ENCODE assay signal across 1 cellular context in genomic region chr7:70632400-70632799, GRCh38.
TF ChIP-seq lines count a peak whose summit lies in the region.

No MANE protein-coding gene starts in this region.

TF ChIP-seq in IMR-90, 13 proteins besides CTCF, POLR2A, EP300 and RAD21 (continued from another document):
- TF ChIP-seq NFE2L2 (IDR thresholded peaks at IDR 0.05; ENCODE audit: low read depth, low read length) (no peak), RFX5 (IDR thresholded peaks at IDR 0.05; ENCODE audit: low read depth, low read length) (no peak), FOS (IDR thresholded peaks at IDR 0.05; ENCODE audit: low read depth, low read length) (no peak), USF2 (IDR thresholded peaks at IDR 0.05; ENCODE audit: low read depth, low read length) (no peak), MAFK (IDR thresholded peaks at IDR 0.05; ENCODE audit: low read depth, low read length) (no peak), MAZ (IDR thresholded peaks at IDR 0.05; ENCODE audit: borderline replicate concordance, low read depth, low read length) (no peak), CEBPB (IDR thresholded peaks at IDR 0.05; ENCODE audit: low read depth, low read length) (no peak), BHLHE40 (IDR thresholded peaks at IDR 0.05; ENCODE audit: low read depth, low read length) (no peak), CHD1 (IDR thresholded peaks at IDR 0.05; ENCODE audit: low read depth, low read length) (no peak), MXI1 (IDR thresholded peaks at IDR 0.05; ENCODE audit: borderline replicate concordance, low read depth, low read length) (no peak)
